ENCODE assay signal across 1 cellular context in the genomic region with DNA sequence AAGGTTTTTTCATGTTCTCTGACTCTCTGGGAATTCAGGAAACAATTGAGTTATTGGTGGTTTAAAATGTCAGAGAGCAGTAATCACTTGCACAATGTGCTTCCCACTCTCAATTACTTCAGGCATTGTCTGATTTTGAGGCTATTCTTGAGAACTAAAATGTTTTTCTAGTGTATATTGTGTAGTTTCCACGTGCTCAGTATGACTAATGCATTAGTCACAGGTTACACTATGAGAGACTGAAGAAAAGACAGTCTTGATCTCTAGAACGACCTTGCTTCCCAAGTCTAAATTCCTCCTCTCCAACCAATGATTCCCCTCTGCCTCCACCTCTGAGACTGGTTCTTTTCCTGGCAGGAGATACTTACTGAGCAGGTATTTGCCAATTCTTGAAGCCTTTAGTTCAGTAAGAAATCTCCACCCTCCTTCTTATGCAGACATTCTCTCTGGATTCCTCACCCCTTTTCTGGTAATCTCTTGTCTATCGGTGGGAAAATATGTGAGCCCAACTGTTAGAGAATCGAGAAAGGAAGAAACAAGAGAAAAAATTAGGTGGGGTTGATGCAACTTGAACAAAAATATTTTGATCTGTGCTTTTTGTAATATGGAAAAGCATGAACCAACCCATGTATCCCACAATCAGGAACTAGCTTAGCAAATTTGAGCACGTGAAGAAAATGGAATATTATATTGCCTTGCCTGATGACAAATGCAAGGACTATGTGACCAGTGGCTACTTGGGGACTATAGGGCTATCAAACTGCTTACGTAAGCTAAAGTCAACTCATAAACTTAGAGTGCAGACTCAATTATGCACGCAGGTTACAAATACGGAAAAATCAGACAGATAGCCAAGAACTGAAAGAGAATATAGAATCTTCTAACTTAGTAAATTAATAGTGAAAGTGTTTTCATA.
TF ChIP-seq lines count a peak whose summit lies in the region.

No MANE protein-coding gene starts in this region.

TF ChIP-seq in K562, 482 proteins besides CTCF, POLR2A, EP300 and RAD21 (continued from another document and continues in another):
- TF ChIP-seq RNF2 (IDR thresholded peaks at IDR 0.05) = 0 out of 2 replicates have a peak, but pooled peaks have one; percentile 23
- TF ChIP-seq, protein P1, sequence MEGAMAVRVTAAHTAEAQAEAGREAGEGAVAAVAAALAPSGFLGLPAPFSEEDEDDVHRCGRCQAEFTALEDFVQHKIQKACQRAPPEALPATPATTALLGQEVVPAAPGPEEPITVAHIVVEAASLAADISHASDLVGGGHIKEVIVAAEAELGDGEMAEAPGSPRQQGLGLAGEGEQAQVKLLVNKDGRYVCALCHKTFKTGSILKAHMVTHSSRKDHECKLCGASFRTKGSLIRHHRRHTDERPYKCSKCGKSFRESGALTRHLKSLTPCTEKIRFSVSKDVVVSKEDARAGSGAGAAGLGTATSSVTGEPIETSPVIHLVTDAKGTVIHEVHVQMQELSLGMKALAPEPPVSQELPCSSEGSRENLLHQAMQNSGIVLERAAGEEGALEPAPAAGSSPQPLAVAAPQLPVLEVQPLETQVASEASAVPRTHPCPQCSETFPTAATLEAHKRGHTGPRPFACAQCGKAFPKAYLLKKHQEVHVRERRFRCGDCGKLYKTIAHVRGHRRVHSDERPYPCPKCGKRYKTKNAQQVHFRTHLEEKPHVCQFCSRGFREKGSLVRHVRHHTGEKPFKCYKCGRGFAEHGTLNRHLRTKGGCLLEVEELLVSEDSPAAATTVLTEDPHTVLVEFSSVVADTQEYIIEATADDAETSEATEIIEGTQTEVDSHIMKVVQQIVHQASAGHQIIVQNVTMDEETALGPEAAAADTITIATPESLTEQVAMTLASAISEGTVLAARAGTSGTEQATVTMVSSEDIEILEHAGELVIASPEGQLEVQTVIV (CRISPR knock-in tag; IDR thresholded peaks at IDR 0.05; ENCODE audit: borderline replicate concordance) = no peak
- no peak for TF ChIP-seq ZC3H8 (IDR thresholded peaks at IDR 0.05)
- TF ChIP-seq ZC3H4 (CRISPR knock-in tag; IDR thresholded peaks at IDR 0.05; ENCODE audit: borderline replicate concordance) = no peak
- TF ChIP-seq EGR1 (conservative IDR thresholded peaks at IDR 0.05) = no peak
- no peak for TF ChIP-seq MCM7 (IDR thresholded peaks at IDR 0.05)
- no peak for TF ChIP-seq EZH2 (IDR thresholded peaks at IDR 0.05; ENCODE audit: borderline replicate concordance, low read depth, low read length)
- no peak for TF ChIP-seq KDM4B (IDR thresholded peaks at IDR 0.05; ENCODE audit: borderline replicate concordance in 2 of 2, low read depth in 1 of 2)
- TF ChIP-seq L3MBTL2 (IDR thresholded peaks at IDR 0.05) = peak; percentile 63; the same call in 1 of the 2 replicates
- peak in 1 of 2 experiments; percentile 35; a peak in 1 of 4 replicates for TF ChIP-seq TRIM24 (IDR thresholded peaks at IDR 0.05)
- TF ChIP-seq SMAD3 (CRISPR knock-in tag; conservative IDR thresholded peaks at IDR 0.05) = no peak
- TF ChIP-seq ZNF695 (CRISPR knock-in tag; IDR thresholded peaks at IDR 0.05) = no peak
- TF ChIP-seq ARNT (IDR thresholded peaks at IDR 0.05) = peak in 1 of 2 experiments; percentile 56; a peak in 1 of 4 replicates
- TF ChIP-seq ZNF134 (CRISPR knock-in tag; conservative IDR thresholded peaks at IDR 0.05) = no peak
- no peak for TF ChIP-seq SNIP1 (IDR thresholded peaks at IDR 0.05; ENCODE audit: low read depth)
- no peak for TF ChIP-seq NFATC3 (IDR thresholded peaks at IDR 0.05)
- no peak for TF ChIP-seq ZNF408 (CRISPR knock-in tag; IDR thresholded peaks at IDR 0.05; ENCODE audit: low read depth)
- TF ChIP-seq ZFP36 (IDR thresholded peaks at IDR 0.05; ENCODE audit: low read depth, low read length, partially characterized antibody) = no peak
- peak; percentile 64; the same call in 1 of the 2 replicates for TF ChIP-seq SMARCA4 (IDR thresholded peaks at IDR 0.05)
- no peak for TF ChIP-seq ZNF232 (CRISPR knock-in tag; IDR thresholded peaks at IDR 0.05)
- TF ChIP-seq BRD9 (IDR thresholded peaks at IDR 0.05; ENCODE audit: low read depth, partially characterized antibody) = no peak
- peak; percentile 55 for TF ChIP-seq MGA (IDR thresholded peaks at IDR 0.05)
- no peak for TF ChIP-seq ZKSCAN3 (CRISPR knock-in tag; IDR thresholded peaks at IDR 0.05)
- TF ChIP-seq ZSCAN32 (CRISPR knock-in tag; IDR thresholded peaks at IDR 0.05) = no peak
- TF ChIP-seq MCM5 (IDR thresholded peaks at IDR 0.05; ENCODE audit: low read depth) = no peak
- no peak for TF ChIP-seq BRCA1 (IDR thresholded peaks at IDR 0.05)
- TF ChIP-seq BRCA1 (CRISPR knock-in tag; IDR thresholded peaks at IDR 0.05) = no peak
- no peak for TF ChIP-seq THRAP3 (IDR thresholded peaks at IDR 0.05; ENCODE audit: borderline replicate concordance)
- peak; percentile 63 for TF ChIP-seq MYC (IDR thresholded peaks at IDR 0.05; ENCODE audit: low read depth, low read length)
- TF ChIP-seq MYC (CRISPR knock-in tag; IDR thresholded peaks at IDR 0.05; ENCODE audit: borderline replicate concordance, low read depth) = no peak
- TF ChIP-seq PHF21A (IDR thresholded peaks at IDR 0.05; ENCODE audit: borderline replicate concordance, low read depth) = no peak
- TF ChIP-seq PML (IDR thresholded peaks at IDR 0.05; ENCODE audit: low read length) = no peak
- TF ChIP-seq ZNF224 (CRISPR knock-in tag; IDR thresholded peaks at IDR 0.05) = no peak
- peak; percentile 66; the same call in 1 of the 2 replicates for TF ChIP-seq SMARCE1 (IDR thresholded peaks at IDR 0.05)
- no peak for TF ChIP-seq DNMT1 (IDR thresholded peaks at IDR 0.05)
- no peak for TF ChIP-seq ESRRB (CRISPR knock-in tag; IDR thresholded peaks at IDR 0.05; ENCODE audit: borderline replicate concordance)
- no peak for TF ChIP-seq LEF1 (IDR thresholded peaks at IDR 0.05)
- peak; percentile 45; the same call in 1 of the 2 replicates for TF ChIP-seq MAFG (tag; conservative IDR thresholded peaks at IDR 0.05)
- peak; percentile 61 for TF ChIP-seq JUNB (CRISPR knock-in tag; conservative IDR thresholded peaks at IDR 0.05)
- no peak for TF ChIP-seq ID3 (CRISPR knock-in tag; IDR thresholded peaks at IDR 0.05)
- TF ChIP-seq ID3 (tag; IDR thresholded peaks at IDR 0.05) = no peak
- no peak for TF ChIP-seq POLR2AphosphoS2 (IDR thresholded peaks at IDR 0.05; ENCODE audit: low read length)
- no peak for TF ChIP-seq ILK (tag; IDR thresholded peaks at IDR 0.05; ENCODE audit: borderline replicate concordance, low read depth)
- TF ChIP-seq SRSF1 (IDR thresholded peaks at IDR 0.05; ENCODE audit: low read depth, low read length) = no peak
- TF ChIP-seq, protein P2, sequence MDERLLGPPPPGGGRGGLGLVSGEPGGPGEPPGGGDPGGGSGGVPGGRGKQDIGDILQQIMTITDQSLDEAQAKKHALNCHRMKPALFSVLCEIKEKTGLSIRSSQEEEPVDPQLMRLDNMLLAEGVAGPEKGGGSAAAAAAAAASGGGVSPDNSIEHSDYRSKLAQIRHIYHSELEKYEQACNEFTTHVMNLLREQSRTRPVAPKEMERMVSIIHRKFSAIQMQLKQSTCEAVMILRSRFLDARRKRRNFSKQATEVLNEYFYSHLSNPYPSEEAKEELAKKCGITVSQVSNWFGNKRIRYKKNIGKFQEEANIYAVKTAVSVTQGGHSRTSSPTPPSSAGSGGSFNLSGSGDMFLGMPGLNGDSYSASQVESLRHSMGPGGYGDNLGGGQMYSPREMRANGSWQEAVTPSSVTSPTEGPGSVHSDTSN (CRISPR knock-in tag; IDR thresholded peaks at IDR 0.05; ENCODE audit: low read depth) = no peak
- TF ChIP-seq, protein P2 (tag; conservative IDR thresholded peaks at IDR 0.05; ENCODE audit: low read depth) = no peak
- TF ChIP-seq ZNF75A (CRISPR knock-in tag; IDR thresholded peaks at IDR 0.05) = no peak
- TF ChIP-seq CCAR2 (IDR thresholded peaks at IDR 0.05; ENCODE audit: low read depth, low read length) = no peak
- TF ChIP-seq NFRKB (IDR thresholded peaks at IDR 0.05; ENCODE audit: low read depth) = no peak
